ENCODE assay signal across 36 cellular contexts in genomic region chr15:72404356-72404755, GRCh38. TPM values are rescaled to one million over a fixed set of nuclear protein-coding genes. Genes with fewer than 3 reads are reported as not detected.
"Had no signal": no experiment of that assay in that cellular context is flagged by ENCODE, and none has a peak within 500 bp of the region (broad histone marks: within the 10 kb centered on the region; RNA-seq: fewer than 3 reads in every experiment).

No MANE protein-coding gene starts in this region.

- H3K4me3 Mint-ChIP-seq: natural killer cell; nephron; neural progenitor cell; stimulated activated memory B cell treated with anti-CD40 and anti-IgM and Interleukin-4, amounts not matched to agents 10 μg/mL and 1 μg/mL and 100 μg/mL, for 72 hours; stimulated activated naive CD8-positive, alpha-beta T cell treated with anti-CD3 and anti-CD28 coated beads, Interleukin-15, Interleukin-2, amounts not matched to agents 100 ng/mL and 50 ng/mL, for 24 hours had no signal

- H3K27me3 ChIP-seq: ovary, thyroid gland, tibial nerve, upper lobe of left lung, vagina had no signal

- H3K9me3 Mint-ChIP-seq: natural killer cell; nephron; neural progenitor cell; stimulated activated memory B cell treated with anti-CD40 and anti-IgM and Interleukin-4, amounts not matched to agents 10 μg/mL and 1 μg/mL and 100 μg/mL, for 72 hours; stimulated activated naive CD8-positive, alpha-beta T cell treated with anti-CD3 and anti-CD28 coated beads, Interleukin-15, Interleukin-2, amounts not matched to agents 100 ng/mL and 50 ng/mL, for 24 hours had no signal

- H3K4me3 ChIP-seq: neural progenitor cell, ovary, psoas muscle, skin epidermis, smooth muscle cell, spleen, stomach, thoracic aorta, thyroid gland, tibial nerve, upper lobe of left lung, vagina had no signal

- H3K27ac ChIP-seq: neural progenitor cell, ovary, parathyroid adenoma, psoas muscle, skin epidermis, spleen, stomach, thoracic aorta, thyroid gland, tibial nerve, upper lobe of left lung, vagina had no signal

- H3K36me3 ChIP-seq: neural progenitor cell, ovary, spleen, stomach, thoracic aorta, thyroid gland, tibial nerve, upper lobe of left lung, vagina had no signal

- H3K9ac ChIP-seq: neural progenitor cell, parathyroid adenoma had no signal

- ATAC-seq: natural killer cell; psoas muscle; right cardiac atrium; sciatic nerve; stimulated activated memory B cell treated with anti-CD40 and anti-IgM and Interleukin-4, amounts not matched to agents 10 μg/mL and 1 μg/mL and 100 μg/mL, for 72 hours had no signal

- H3K27ac Mint-ChIP-seq: natural killer cell; nephron; neural progenitor cell; progenitor cell of endocrine pancreas; stimulated activated memory B cell treated with anti-CD40 and anti-IgM and Interleukin-4, amounts not matched to agents 10 μg/mL and 1 μg/mL and 100 μg/mL, for 72 hours; stimulated activated naive CD8-positive, alpha-beta T cell treated with anti-CD3 and anti-CD28 coated beads, Interleukin-15, Interleukin-2, amounts not matched to agents 100 ng/mL and 50 ng/mL, for 24 hours had no signal

- H3K79me2 ChIP-seq: parathyroid adenoma had no signal

- H3K36me3 Mint-ChIP-seq: natural killer cell; neural progenitor cell; stimulated activated memory B cell treated with anti-CD40 and anti-IgM and Interleukin-4, amounts not matched to agents 10 μg/mL and 1 μg/mL and 100 μg/mL, for 72 hours had no signal

- H3K4me1 ChIP-seq: neural progenitor cell, parathyroid adenoma, psoas muscle, spleen, stomach, thyroid gland, tibial nerve, vagina had no signal

- H3K4me2 ChIP-seq: neural progenitor cell, smooth muscle cell had no signal

- H2AFZ ChIP-seq: neural progenitor cell, parathyroid adenoma had no signal

- H3K4me1 Mint-ChIP-seq: natural killer cell; nephron; neural progenitor cell; stimulated activated memory B cell treated with anti-CD40 and anti-IgM and Interleukin-4, amounts not matched to agents 10 μg/mL and 1 μg/mL and 100 μg/mL, for 72 hours had no signal

- H3K9me3 ChIP-seq: ovary, psoas muscle, spleen, stomach, thoracic aorta, thyroid gland, tibial nerve, upper lobe of left lung, vagina had no signal

- DNase-seq: natural killer cell; occipital lobe; ovary; posterior cingulate gyrus; psoas muscle; right cardiac atrium; spleen; stimulated activated CD4-positive, alpha-beta T cell treated with anti-CD3 and anti-CD28 coated beads, Interleukin-12 subunit alpha, Interleukin-12 subunit beta, amount 100 ng/mL, for 4 hours; stimulated activated CD4-positive, alpha-beta T cell treated with anti-CD3 and anti-CD28 coated beads, Interleukin-1b, Interleukin-23, amount 100 ng/mL, for 48 hours; stimulated activated CD4-positive, alpha-beta T cell treated with anti-CD3 and anti-CD28 coated beads, Interleukin-4, amount 100 ng/mL, for 1 hour; stimulated activated CD4-positive, alpha-beta T cell treated with anti-CD3 and anti-CD28 coated beads, Interleukin-4, amount 100 ng/mL, for 4 hours; stimulated activated CD8-positive, alpha-beta memory T cell treated with anti-CD3 and anti-CD28 coated beads, Interleukin-4, amount 100 ng/mL, for 48 hours; stimulated activated naive CD4-positive, alpha-beta T cell treated with Interleukin-2 at 50 U/mL for 16 hours; stomach; thyroid gland; trophoblast cell; upper lobe of left lung had no signal

- FAIRE-seq: urothelium cell line had no signal

RNA-seq across cellular contexts. Expression of gene TMEM202, which starts 6.3 kb away (rescaled TPM):
- total RNA-seq: natural killer cell, occipital lobe, osteoblast, ovary, progenitor cell of endocrine pancreas, psoas muscle, renal cortical epithelial cell, right cardiac atrium, sciatic nerve, smooth muscle cell, spleen, stomach, subcutaneous adipose tissue, temporal lobe, thoracic aorta, thyroid gland, tibial nerve, upper lobe of left lung, ureter, vagina had no signal
- polyA plus RNA-seq: neural cell, ovary, psoas muscle, right cardiac atrium, smooth muscle cell, spleen, stomach had no signal
